10 cellular contexts compared by ENCODE assay signal in the genomic region with DNA sequence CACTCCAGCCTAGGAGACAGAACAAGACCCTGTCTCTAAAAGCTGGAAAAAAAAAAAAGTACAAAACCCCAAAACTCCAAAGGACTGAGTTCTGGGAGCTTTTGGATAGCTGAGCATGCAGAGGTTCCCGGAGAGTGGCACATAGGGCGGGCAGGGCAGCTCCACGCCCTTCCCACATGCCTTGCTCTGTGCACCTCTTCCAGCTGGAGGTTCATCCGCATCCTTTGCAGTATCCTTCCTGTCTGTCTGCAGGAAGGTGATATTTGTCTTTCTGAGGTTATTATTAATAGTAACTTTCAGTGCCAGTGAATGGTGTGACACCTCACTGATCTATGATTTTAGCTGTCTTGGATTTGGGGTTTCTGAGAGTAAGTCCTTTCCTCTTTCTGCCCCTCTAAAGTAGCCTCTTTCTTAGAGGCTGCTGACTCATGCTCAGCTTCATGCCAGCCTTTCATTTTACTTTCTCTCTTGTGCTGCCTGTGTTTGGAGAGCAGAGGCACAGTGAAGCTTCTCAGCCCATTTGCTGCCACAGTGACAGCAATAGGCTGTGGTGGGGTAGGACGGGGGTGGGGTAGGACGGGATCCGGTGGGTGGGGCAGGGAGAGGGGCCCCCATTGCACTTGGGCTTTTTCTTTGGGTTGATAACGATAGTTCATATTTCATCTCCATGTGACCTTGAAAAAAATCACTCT.
DNase-seq lines count a peak whose midpoint lies in the region; ATAC-seq and TF ChIP-seq lines count a peak whose summit lies in the region.
"Had no signal": no experiment of that assay in that cellular context is flagged by ENCODE, and none has a peak within 500 bp of the region (broad histone marks: within the 10 kb centered on the region; RNA-seq: fewer than 3 reads in every experiment).

No MANE protein-coding gene starts in this region.

- H3K4me1 ChIP-seq in SJSA1 (replicated peaks) = peaks cover 3% of the 10 kb centered on the region; the same call in 1 of the 2 replicates
- peaks cover 7% of the 10 kb centered on the region for H3K4me1 ChIP-seq in fibroblast of lung (ENCODE audit: control insufficient read depth, extremely low read depth, insufficient read depth, low read length)
- H3K4me1 ChIP-seq in thoracic aorta (ENCODE audit: control insufficient read depth in 1 of 2, low read depth in 2 of 2) = peaks cover 11% of the 10 kb centered on the region in 2 donors

- peak overlapping the region; percentile 42 for H3K27ac Mint-ChIP-seq in activated naive CD4-positive, alpha-beta T cell treated with anti-CD3 and anti-CD28 coated beads, Interleukin-2, amount 10 ng/mL, durations not matched to agents 7 days and 5 days

- no peaks in the 10 kb centered on the region for H3K27me3 ChIP-seq in SJSA1 (replicated peaks)
- H3K27me3 ChIP-seq in fibroblast of lung (ENCODE audit: control insufficient read depth, insufficient read depth, low read length) = no peaks in the 10 kb centered on the region
- no peaks in the 10 kb centered on the region for H3K27me3 ChIP-seq in thoracic aorta (replicated peaks; ENCODE audit: insufficient read depth)

- no peak overlapping the region for H3K9ac ChIP-seq in fibroblast of lung (ENCODE audit: insufficient read depth, low read length)

- ATAC-seq in thoracic aorta (ENCODE audit: insufficient number of reproducible peaks, low FRiP score, low read depth) (no peak), GM21529 (IDR thresholded peaks at IDR 0.05; ENCODE audit: unreplicated experiment) (no peak)

- peaks cover 35% of the 10 kb centered on the region for H3K36me3 Mint-ChIP-seq in activated naive CD4-positive, alpha-beta T cell treated with anti-CD3 and anti-CD28 coated beads, Interleukin-2, amount 10 ng/mL, durations not matched to agents 7 days and 5 days

- CTCF ChIA-PET in activated naive CD4-positive, alpha-beta T cell treated with anti-CD3 and anti-CD28 coated beads, Interleukin-2, amount 10 ng/mL, durations not matched to agents 7 days and 5 days (lab: Charles Lee) = interaction anchor here (0.7 to 2.8 kb wide), 7 partner anchors 18 to 99 kb away, joined by 3 to 14 read pairs (median 5); no protein-coding TSS in a partner anchor

- H3K9me3 ChIP-seq in SJSA1 (replicated peaks) (no peaks in the 10 kb centered on the region), fibroblast of lung (ENCODE audit: control insufficient read depth, insufficient read depth, low read depth, low read length) (no peaks in the 10 kb centered on the region), thoracic aorta (no peaks in the 10 kb centered on the region)

- no peak for TF ChIP-seq CTCF in fibroblast of lung (conservative IDR thresholded peaks at IDR 0.05 in 1 of 2, IDR thresholded peaks at IDR 0.05 in 1 of 2; ENCODE audit: low read depth in 1 of 2, low read length in 2 of 2)
- TF ChIP-seq CTCF in thoracic aorta (IDR thresholded peaks at IDR 0.05) = no peak

- H3K4me2 ChIP-seq in fibroblast of lung (ENCODE audit: extremely low read depth, insufficient read depth, low read length) = no peak overlapping the region

- H3K27ac ChIP-seq in SJSA1 (peak overlapping the region; percentile 29; the same call in 1 of the 2 replicates), fibroblast of lung (ENCODE audit: insufficient read depth, low read length) (no peak overlapping the region), thoracic aorta (no peak overlapping the region)

- H4K20me1 ChIP-seq in fibroblast of lung (ENCODE audit: control insufficient read depth, extremely low read depth, insufficient read depth, low read length) = no peaks in the 10 kb centered on the region

- no peaks in the 10 kb centered on the region for H3K79me2 ChIP-seq in fibroblast of lung (ENCODE audit: control insufficient read depth, insufficient read depth, low read length)

- H3K36me3 ChIP-seq in SJSA1 = no peaks in the 10 kb centered on the region
- no peaks in the 10 kb centered on the region for H3K36me3 ChIP-seq in fibroblast of lung (ENCODE audit: control insufficient read depth, insufficient read depth, low read length)
- H3K36me3 ChIP-seq in thoracic aorta = peaks cover 5% of the 10 kb centered on the region

- H3K4me3 ChIP-seq in SJSA1 (no peak overlapping the region), fibroblast of lung (replicated peaks in 1 of 4; ENCODE audit: control extremely low read depth in 1 of 4, insufficient read depth in 1 of 4, low read depth in 3 of 4, low read length in 4 of 4) (no peak overlapping the region), thoracic aorta (peak overlapping the region; percentile 23)

- H3K27me3 Mint-ChIP-seq in activated naive CD4-positive, alpha-beta T cell treated with anti-CD3 and anti-CD28 coated beads, Interleukin-2, amount 10 ng/mL, durations not matched to agents 7 days and 5 days = no peaks in the 10 kb centered on the region

- no peak overlapping the region for H2AFZ ChIP-seq in fibroblast of lung (ENCODE audit: low read length)

- H3K9me3 Mint-ChIP-seq in activated naive CD4-positive, alpha-beta T cell treated with anti-CD3 and anti-CD28 coated beads, Interleukin-2, amount 10 ng/mL, durations not matched to agents 7 days and 5 days = no peaks in the 10 kb centered on the region

- DNase-seq in activated naive CD4-positive, alpha-beta T cell treated with anti-CD3 and anti-CD28 coated beads, Interleukin-2, amount 10 ng/mL, durations not matched to agents 7 days and 5 days = no peak
- DNase-seq in activated naive CD4-positive, alpha-beta T cell treated with Interleukin-2 at 50 U/mL for 16 hours = no peak
- DNase-seq in SJSA1 (ENCODE audit: low read depth in 1 of 2, low spot score in 2 of 2) (peak in 1 of 2 experiments; percentile 29), fibroblast of lung (ENCODE audit: low read depth in 2 of 2) (peak; percentile 54 to 65), thoracic aorta (ENCODE audit: low spot score) (no peak), OCI-M2 (lab: John Stamatoyannopoulos, UW; ENCODE audit: unreplicated experiment) (no peak), NCI-H748 treated with DMSO at 0.1 percent for 48 hours (lab: John Stamatoyannopoulos, UW) (no peak)
- DNase-seq: COR-L47; NK-92 treated with Interleukin-12 subunit alpha and Interleukin-12 subunit beta, amount 100 ng/mL, for 24 hours had no signal

- H3K4me1 Mint-ChIP-seq in activated naive CD4-positive, alpha-beta T cell treated with anti-CD3 and anti-CD28 coated beads, Interleukin-2, amount 10 ng/mL, durations not matched to agents 7 days and 5 days = peaks cover 75% of the 10 kb centered on the region

- no peak overlapping the region for H3K4me3 Mint-ChIP-seq in activated naive CD4-positive, alpha-beta T cell treated with anti-CD3 and anti-CD28 coated beads, Interleukin-2, amount 10 ng/mL, durations not matched to agents 7 days and 5 days

Comparison
In these comparisons a context has a peak if more than half of its experiments do, and no peak if none do; other contexts are left out.
1. DNase-seq: peak in fibroblast of lung (2 of 2); none in activated naive CD4-positive, alpha-beta T cell treated with anti-CD3 and anti-CD28 coated beads, Interleukin-2, amount 10 ng/mL, durations not matched to agents 7 days and 5 days (single experiment), activated naive CD4-positive, alpha-beta T cell treated with Interleukin-2 at 50 U/mL for 16 hours (single experiment), thoracic aorta (single experiment), OCI-M2 (single experiment) and NCI-H748 treated with DMSO at 0.1 percent for 48 hours (single experiment).